In the genomic region with DNA sequence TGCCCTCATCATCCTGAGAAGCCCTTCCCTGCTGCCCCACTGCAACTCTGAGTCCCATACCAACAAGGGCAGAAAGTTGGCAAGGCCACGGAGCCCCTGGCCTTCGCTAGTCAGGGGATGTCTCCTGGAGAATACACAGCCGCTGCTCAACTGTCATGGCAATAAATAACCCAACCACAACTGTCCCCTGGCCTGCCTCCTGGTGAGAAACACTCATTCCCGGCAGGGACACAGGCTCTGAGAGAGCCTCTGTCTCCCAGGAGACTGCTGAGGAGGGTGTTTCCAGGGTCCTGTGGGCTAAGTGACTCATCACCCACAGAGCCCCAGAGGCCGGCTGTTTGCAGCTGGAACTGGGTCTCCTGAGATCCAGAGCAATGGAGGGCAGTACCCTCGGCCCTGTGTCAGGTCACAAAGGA, we compare ENCODE assay signal across 9 cellular contexts.
DNase-seq lines count a peak whose midpoint lies in the region; ATAC-seq lines count a peak whose summit lies in the region.
"Had no signal": no experiment of that assay in that cellular context is flagged by ENCODE, and none has a peak within 500 bp of the region (broad histone marks: within the 10 kb centered on the region; RNA-seq: fewer than 3 reads in every experiment).

No MANE protein-coding gene starts in this region.

- peaks cover 0 to 3% (median 0%) of the 10 kb centered on the region in 11 donors for H3K9me3 Mint-ChIP-seq in naive thymus-derived CD4-positive, alpha-beta T cell

- no peak overlapping the region for H3K27ac ChIP-seq in naive thymus-derived CD4-positive, alpha-beta T cell (ENCODE audit: low read depth, low read length)
- H3K27ac ChIP-seq: SK-N-MC had no signal

- no peaks in the 10 kb centered on the region for H3K36me3 ChIP-seq in naive thymus-derived CD4-positive, alpha-beta T cell (ENCODE audit: control insufficient read depth in 2 of 3, insufficient read depth in 3 of 3, low read length in 3 of 3)

- H3K4me3 ChIP-seq in naive thymus-derived CD4-positive, alpha-beta T cell (ENCODE audit: low read length), result no peak overlapping the region
- H3K4me3 ChIP-seq: SK-N-MC had no signal

- no peak overlapping the region for H3K27ac Mint-ChIP-seq in naive thymus-derived CD4-positive, alpha-beta T cell

- no peaks in the 10 kb centered on the region for H3K27me3 ChIP-seq in naive thymus-derived CD4-positive, alpha-beta T cell (ENCODE audit: control insufficient read depth in 2 of 2, insufficient read depth in 2 of 2, low read length in 2 of 2)

- H3K4me3 Mint-ChIP-seq in naive thymus-derived CD4-positive, alpha-beta T cell, result no peak overlapping the region

- intact Hi-C loops in naive thymus-derived CD4-positive, alpha-beta T cell (cut with micrococcal nuclease), result no loop called here
- intact Hi-C loops in posterior vena cava (cut with DNase I), result loop anchor here in 1 of 2 donors (5.0 kb wide), 1 partner anchor 1870 kb away; no protein-coding TSS in a partner anchor

- peaks cover 0 to 23% (median 8%) of the 10 kb centered on the region in 5 donors for H3K27me3 Mint-ChIP-seq in naive thymus-derived CD4-positive, alpha-beta T cell

- POLR2A ChIA-PET in naive thymus-derived CD4-positive, alpha-beta T cell (lab: Charles Lee), result no interaction called here

- ATAC-seq in GM18519 (IDR thresholded peaks at IDR 0.05; ENCODE audit: low FRiP score, unreplicated experiment) (peak; percentile 62), HG02678 (IDR thresholded peaks at IDR 0.05; ENCODE audit: unreplicated experiment) (peak; percentile 78)
- no peak for ATAC-seq in naive thymus-derived CD4-positive, alpha-beta T cell

- DNase-seq in OCI-M1 (lab: John Stamatoyannopoulos, UW) (peak; percentile 70), left kidney (ENCODE audit: low read depth, low spot score) (peak; percentile 24), DMS53 (lab: John Stamatoyannopoulos, UW) (no peak), posterior vena cava (ENCODE audit: low spot score) (no peak), superior temporal gyrus (ENCODE audit: extremely low spot score) (no peak)
- no peak for DNase-seq in naive thymus-derived CD4-positive, alpha-beta T cell

- CTCF ChIA-PET in naive thymus-derived CD4-positive, alpha-beta T cell (lab: Charles Lee), result no interaction called here

- no peaks in the 10 kb centered on the region for H3K4me1 Mint-ChIP-seq in naive thymus-derived CD4-positive, alpha-beta T cell

- H3K4me1 ChIP-seq in naive thymus-derived CD4-positive, alpha-beta T cell (ENCODE audit: control insufficient read depth in 2 of 2, insufficient read depth in 2 of 2, low read length in 2 of 2), result no peaks in the 10 kb centered on the region

- H3K36me3 Mint-ChIP-seq in naive thymus-derived CD4-positive, alpha-beta T cell, result peaks cover 0 to 4% (median 0%) of the 10 kb centered on the region in 5 donors

- H3K9me3 ChIP-seq in naive thymus-derived CD4-positive, alpha-beta T cell (ENCODE audit: control insufficient read depth in 2 of 3, low read length in 3 of 3), result no peaks in the 10 kb centered on the region

Comparison
In these comparisons a context has a peak if more than half of its experiments do, and no peak if none do; other contexts are left out.
1. DNase-seq: peak in OCI-M1 (single experiment) and left kidney (single experiment); none in naive thymus-derived CD4-positive, alpha-beta T cell (0 of 9), DMS53 (single experiment), posterior vena cava (single experiment) and superior temporal gyrus (single experiment).